Comparison of ENCODE assay signal across 26 cellular contexts in genomic region chr13:77510156-77510555, GRCh38. TPM values are rescaled to one million over a fixed set of nuclear protein-coding genes. Genes with fewer than 3 reads are reported as not detected.
DNase-seq lines count a peak whose midpoint lies in the region; ATAC-seq, FAIRE-seq and TF ChIP-seq lines count a peak whose summit lies in the region.
"Had no signal": no experiment of that assay in that cellular context is flagged by ENCODE, and none has a peak within 500 bp of the region (broad histone marks: within the 10 kb centered on the region; RNA-seq: fewer than 3 reads in every experiment).

No MANE protein-coding gene starts in this region.

- H3K4me1 ChIP-seq in astrocyte (ENCODE audit: insufficient read depth, low read length) (peaks cover 28% of the 10 kb centered on the region), thyroid gland (peaks cover 14 to 26% of the 10 kb centered on the region in 2 donors)

- H3K27ac ChIP-seq in astrocyte (ENCODE audit: low read depth, low read length) (no peak overlapping the region), thyroid gland (peak overlapping the region in 2 of 3 donors; percentile 13 to 66)
- H3K27ac ChIP-seq: 22Rv1, C4-2B had no signal

- no peak for TF ChIP-seq POLR2A in thyroid gland (IDR thresholded peaks at IDR 0.05)

- TF ChIP-seq CTCF in astrocyte (IDR thresholded peaks at IDR 0.05; ENCODE audit: insufficient read depth, low read depth, low read length) (no peak), thyroid gland (IDR thresholded peaks at IDR 0.05) (no peak)

- H4K20me1 ChIP-seq in astrocyte (ENCODE audit: insufficient read depth, low read length) = no peaks in the 10 kb centered on the region

- CTCF ChIA-PET in activated CD8-positive, alpha-beta memory T cell treated with anti-CD3 and anti-CD28 coated beads, Interleukin-2, amount 10 ng/mL, durations not matched to agents 7 days and 5 days (lab: Charles Lee) = no interaction called here

- H2AFZ ChIP-seq in astrocyte (ENCODE audit: low read depth, low read length) = no peak overlapping the region

- intact Hi-C loops in thyroid gland (cut with DNase I) = no loop called here

- H3K9me3 Mint-ChIP-seq in astrocyte (ENCODE audit: unreplicated experiment) = no peaks in the 10 kb centered on the region
- no peaks in the 10 kb centered on the region for H3K9me3 Mint-ChIP-seq in activated CD8-positive, alpha-beta memory T cell treated with anti-CD3 and anti-CD28 coated beads, Interleukin-2, amount 10 ng/mL, durations not matched to agents 7 days and 5 days (ENCODE audit: low read depth)
- H3K9me3 Mint-ChIP-seq: CD8-positive, alpha-beta memory T cell; IgD-negative memory B cell had no signal

- no peak overlapping the region for H3K27ac Mint-ChIP-seq in astrocyte (ENCODE audit: unreplicated experiment)
- no peak overlapping the region for H3K27ac Mint-ChIP-seq in activated CD8-positive, alpha-beta memory T cell treated with anti-CD3 and anti-CD28 coated beads, Interleukin-2, amount 10 ng/mL, durations not matched to agents 7 days and 5 days
- H3K27ac Mint-ChIP-seq: IgD-negative memory B cell had no signal

- H3K79me2 ChIP-seq in astrocyte (ENCODE audit: insufficient read depth, low read length) = no peaks in the 10 kb centered on the region

- no peak overlapping the region for H3K4me3 ChIP-seq in astrocyte (ENCODE audit: insufficient read depth, low read depth, low read length)
- no peak overlapping the region for H3K4me3 ChIP-seq in thyroid gland (replicated peaks in 1 of 3)

- H3K9me3 ChIP-seq in astrocyte (ENCODE audit: insufficient read depth, low read depth, low read length) (no peaks in the 10 kb centered on the region), thyroid gland (no peaks in the 10 kb centered on the region)

- H3K4me3 Mint-ChIP-seq in astrocyte (ENCODE audit: unreplicated experiment) = no peak overlapping the region
- H3K4me3 Mint-ChIP-seq in activated CD8-positive, alpha-beta memory T cell treated with anti-CD3 and anti-CD28 coated beads, Interleukin-2, amount 10 ng/mL, durations not matched to agents 7 days and 5 days = no peak overlapping the region
- H3K4me3 Mint-ChIP-seq: CD8-positive, alpha-beta memory T cell; IgD-negative memory B cell had no signal

- 96 to 100% methylated on average over 3 of the region's 3 CpGs for WGBS in thyroid gland, 2 donors

- no peak for ATAC-seq in activated CD8-positive, alpha-beta memory T cell treated with anti-CD3 and anti-CD28 coated beads, Interleukin-2, amount 10 ng/mL, durations not matched to agents 7 days and 5 days
- no peak for ATAC-seq in GM19452 (IDR thresholded peaks at IDR 0.05; ENCODE audit: unreplicated experiment)

- DNase-seq in NCI-H2171 treated with DMSO at 0.1 percent for 48 hours (lab: John Stamatoyannopoulos, UW) = peak; percentile 15
- DNase-seq in NCI-H2171 (lab: John Stamatoyannopoulos, UW) = no peak
- DNase-seq in astrocyte (ENCODE audit: low read depth) = peak; percentile 8
- DNase-seq in iris pigment epithelial cell (ENCODE audit: low read depth) = peak; percentile 43
- no peak for DNase-seq in thyroid gland
- DNase-seq in stimulated activated CD4-positive, alpha-beta T cell treated with anti-CD3 and anti-CD28 coated beads, Interleukin-2, amount 100 ng/mL, for 24 hours = no peak
- no peak for DNase-seq in activated CD8-positive, alpha-beta memory T cell treated with anti-CD3 and anti-CD28 coated beads, Interleukin-2, amount 10 ng/mL, durations not matched to agents 7 days and 5 days
- DNase-seq: Calu3; CD8-positive, alpha-beta memory T cell; DMS153; GDM1; GOT3; Karpas-422; MV-4-11; NCI-H1105 treated with DMSO at 0.1 percent for 48 hours; NCI-H1694 treated with DMSO at 0.1 percent for 48 hours; NCI-H2081 treated with DMSO at 0.1 percent for 48 hours; NCI-H446 treated with DMSO at 0.1 percent for 48 hours; NCI-H526 treated with DMSO at 0.1 percent for 48 hours; Right ventricle myocardium superior had no signal

- H3K36me3 ChIP-seq in astrocyte (ENCODE audit: insufficient read depth, low read length) = no peaks in the 10 kb centered on the region
- no peaks in the 10 kb centered on the region for H3K36me3 ChIP-seq in thyroid gland

- no peak for FAIRE-seq in astrocyte (lab: Jason Lieb, UNC)

- H3K27me3 ChIP-seq in astrocyte (ENCODE audit: insufficient read depth, low read length) (no peaks in the 10 kb centered on the region), thyroid gland (no peaks in the 10 kb centered on the region)

- H3K4me2 ChIP-seq in astrocyte (ENCODE audit: low read length) = peak overlapping the region; percentile 6

- no peaks in the 10 kb centered on the region for H3K27me3 Mint-ChIP-seq in astrocyte (ENCODE audit: low read depth, unreplicated experiment)
- no peaks in the 10 kb centered on the region for H3K27me3 Mint-ChIP-seq in activated CD8-positive, alpha-beta memory T cell treated with anti-CD3 and anti-CD28 coated beads, Interleukin-2, amount 10 ng/mL, durations not matched to agents 7 days and 5 days

- no peaks in the 10 kb centered on the region for H3K36me3 Mint-ChIP-seq in astrocyte (ENCODE audit: low read depth, unreplicated experiment)
- H3K36me3 Mint-ChIP-seq in activated CD8-positive, alpha-beta memory T cell treated with anti-CD3 and anti-CD28 coated beads, Interleukin-2, amount 10 ng/mL, durations not matched to agents 7 days and 5 days = no peaks in the 10 kb centered on the region
- H3K36me3 Mint-ChIP-seq: CD8-positive, alpha-beta memory T cell; IgD-negative memory B cell had no signal

- peaks cover 8% of the 10 kb centered on the region for H3K4me1 Mint-ChIP-seq in astrocyte (ENCODE audit: low read depth, unreplicated experiment)
- H3K4me1 Mint-ChIP-seq in activated CD8-positive, alpha-beta memory T cell treated with anti-CD3 and anti-CD28 coated beads, Interleukin-2, amount 10 ng/mL, durations not matched to agents 7 days and 5 days = peaks cover 21% of the 10 kb centered on the region

- H3K9ac ChIP-seq in astrocyte (ENCODE audit: low read length) = no peak overlapping the region

RNA-seq across cellular contexts. Expression of gene SCEL, which starts 25.4 kb away (rescaled TPM):
- 0.27 TPM in 1 of 2 replicates, not detected in the other for total RNA-seq in astrocyte
- 1 to 10 TPM in 3 of 4 donors, under 1 TPM in 1; 0.79 to 3.4 (median 2.0) TPM for total RNA-seq in thyroid gland
- total RNA-seq in activated CD8-positive, alpha-beta memory T cell treated with anti-CD3 and anti-CD28 coated beads, Interleukin-2, amount 10 ng/mL, durations not matched to agents 7 days and 5 days = not detected
- total RNA-seq: CD8-positive, alpha-beta memory T cell; M059J; Right ventricle myocardium superior; SK-MEL-5 had no signal

Comparison
In these comparisons a context has a peak if more than half of its experiments do, and no peak if none do; other contexts are left out.
1. DNase-seq: peak in NCI-H2171 treated with DMSO at 0.1 percent for 48 hours (single experiment), astrocyte (single experiment) and iris pigment epithelial cell (single experiment); none in NCI-H2171 (single experiment), thyroid gland (0 of 2), stimulated activated CD4-positive, alpha-beta T cell treated with anti-CD3 and anti-CD28 coated beads, Interleukin-2, amount 100 ng/mL, for 24 hours (0 of 2) and activated CD8-positive, alpha-beta memory T cell treated with anti-CD3 and anti-CD28 coated beads, Interleukin-2, amount 10 ng/mL, durations not matched to agents 7 days and 5 days (single experiment).